Comparison of ENCODE assay signal across 28 cellular contexts in genomic region chr10:125786547-125786946, GRCh38. TPM values are rescaled to one million over a fixed set of nuclear protein-coding genes. Genes with fewer than 3 reads are reported as not detected.
A peak's percentile ranks its signal among the peaks of the same experiment; 100 is the strongest.
DNase-seq lines count a peak whose midpoint lies in the region; ATAC-seq and TF ChIP-seq lines count a peak whose summit lies in the region.
"Had no signal": no experiment of that assay in that cellular context is flagged by ENCODE, and none has a peak within 500 bp of the region (broad histone marks: within the 10 kb centered on the region; RNA-seq: fewer than 3 reads in every experiment).

No MANE protein-coding gene starts in this region.

- no peak for TF ChIP-seq CTCF in psoas muscle (IDR thresholded peaks at IDR 0.05)

- no peak overlapping the region for H3K27ac Mint-ChIP-seq in CD4-positive, alpha-beta memory T cell
- H3K27ac Mint-ChIP-seq: activated CD4-positive, alpha-beta memory T cell treated with anti-CD3 and anti-CD28 coated beads for 36 hours; brain; stimulated activated memory B cell treated with anti-CD40 and anti-IgM and Interleukin-4, amounts not matched to agents 10 μg/mL and 1 μg/mL and 100 μg/mL, for 72 hours had no signal

- POLR2A ChIA-PET in CD4-positive, alpha-beta memory T cell (lab: Charles Lee; ENCODE audit: partially characterized antibody) = no interaction called here

- H3K4me1 ChIP-seq in trophoblast cell (ENCODE audit: control insufficient read depth in 1 of 2, insufficient read depth in 2 of 2, low read length in 2 of 2) (peaks cover 0 to 3% of the 10 kb centered on the region in 2 experiments), psoas muscle (no peaks in the 10 kb centered on the region)
- H3K4me1 ChIP-seq in CD4-positive, alpha-beta memory T cell (ENCODE audit: insufficient read depth, low read length) = peaks cover 17% of the 10 kb centered on the region
- H3K4me1 ChIP-seq: esophagus muscularis mucosa, uterus had no signal

- H3K27ac ChIP-seq in trophoblast cell (ENCODE audit: low read depth, low read length) = no peak overlapping the region
- H3K27ac ChIP-seq in CD4-positive, alpha-beta memory T cell (ENCODE audit: low read depth, low read length) = no peak overlapping the region
- no peak overlapping the region for H3K27ac ChIP-seq in psoas muscle
- H3K27ac ChIP-seq: esophagus muscularis mucosa, neutrophil, skin epidermis, uterus had no signal

- H2BK120ac ChIP-seq in trophoblast cell (ENCODE audit: insufficient read depth, low read length, poor library complexity) = no peak overlapping the region

- H3K23ac ChIP-seq in trophoblast cell (ENCODE audit: low read length) = peak overlapping the region; percentile 15

- no peak overlapping the region for H2BK12ac ChIP-seq in trophoblast cell (ENCODE audit: low read length)

- no peaks in the 10 kb centered on the region for H3K9me3 ChIP-seq in trophoblast cell (ENCODE audit: insufficient read depth, low read depth, low read length)
- H3K9me3 ChIP-seq in CD4-positive, alpha-beta memory T cell (ENCODE audit: control insufficient read depth in 1 of 2, low read length in 2 of 2) = no peaks in the 10 kb centered on the region
- no peaks in the 10 kb centered on the region for H3K9me3 ChIP-seq in psoas muscle
- H3K9me3 ChIP-seq: esophagus muscularis mucosa, MG63, neutrophil, uterus had no signal

- H3K9ac ChIP-seq in trophoblast cell (ENCODE audit: low read length) = no peak overlapping the region

- H2AK5ac ChIP-seq in trophoblast cell (ENCODE audit: low read length) = no peak overlapping the region

- H3K18ac ChIP-seq in trophoblast cell (ENCODE audit: low read length) = no peak overlapping the region

- no peak overlapping the region for H3K14ac ChIP-seq in trophoblast cell (ENCODE audit: low read length)

- CTCF ChIA-PET in CD4-positive, alpha-beta memory T cell (lab: Charles Lee; ENCODE audit: partially characterized antibody) = no interaction called here

- H4K12ac ChIP-seq in trophoblast cell (ENCODE audit: low read depth, low read length) = no peak overlapping the region

- no peak overlapping the region for H4K91ac ChIP-seq in trophoblast cell (ENCODE audit: low read depth, low read length)

- no peak overlapping the region for H3K4me3 Mint-ChIP-seq in CD4-positive, alpha-beta memory T cell
- H3K4me3 Mint-ChIP-seq: activated CD4-positive, alpha-beta memory T cell treated with anti-CD3 and anti-CD28 coated beads for 36 hours; brain; stimulated activated memory B cell treated with anti-CD40 and anti-IgM and Interleukin-4, amounts not matched to agents 10 μg/mL and 1 μg/mL and 100 μg/mL, for 72 hours had no signal

- H3K4ac ChIP-seq in trophoblast cell (ENCODE audit: low read depth, low read length) = no peak overlapping the region

- peaks cover 14 to 36% (median 24%) of the 10 kb centered on the region in 4 donors for H3K4me1 Mint-ChIP-seq in CD4-positive, alpha-beta memory T cell

- no peaks in the 10 kb centered on the region for H3K9me3 Mint-ChIP-seq in CD4-positive, alpha-beta memory T cell
- H3K9me3 Mint-ChIP-seq: activated CD4-positive, alpha-beta memory T cell treated with anti-CD3 and anti-CD28 coated beads for 36 hours; brain; stimulated activated memory B cell treated with anti-CD40 and anti-IgM and Interleukin-4, amounts not matched to agents 10 μg/mL and 1 μg/mL and 100 μg/mL, for 72 hours had no signal

- no CpG with 5 or more reads among the region's 4 CpGs for WGBS in trophoblast cell (ENCODE audit: extremely low coverage, insufficient coverage, insufficient read length)
- WGBS in psoas muscle, 3 donors = 78 to 91% (median 87%) methylated on average over 4 of the region's 4 CpGs

- H3K79me2 ChIP-seq in trophoblast cell (ENCODE audit: control insufficient read depth, insufficient read depth, low read length, poor library complexity) = no peaks in the 10 kb centered on the region

- DNase-seq in trophoblast cell (no peak), D341Med (ENCODE audit: low spot score) (no peak), psoas muscle (no peak)
- DNase-seq in CD4-positive, alpha-beta memory T cell = no peak
- DNase-seq: activated CD4-positive, alpha-beta memory T cell treated with anti-CD3 and anti-CD28 coated beads for 36 hours; activated CD4-positive, CD25-positive, alpha-beta regulatory T cell; activated gamma-delta T cell; activated T-cell treated with anti-CD3 and anti-CD28 coated beads for 4 hours; hippocampal formation; MG63; NCI-H1417 treated with DMSO at 0.1 percent for 48 hours; NCI-H774; stimulated activated CD4-positive, alpha-beta T cell treated with anti-CD3 and anti-CD28 coated beads, Interleukin-1b, Interleukin-23, amount 100 ng/mL, for 48 hours; T1000; uterus had no signal

- peaks cover 8 to 11% of the 10 kb centered on the region in 2 experiments for H3K36me3 ChIP-seq in trophoblast cell (ENCODE audit: control insufficient read depth in 1 of 2, insufficient read depth in 2 of 2, low read length in 2 of 2)
- H3K36me3 ChIP-seq in CD4-positive, alpha-beta memory T cell (ENCODE audit: insufficient read depth, low read length) = peaks cover 4% of the 10 kb centered on the region
- H3K36me3 ChIP-seq in psoas muscle (ENCODE audit: insufficient read depth in 1 of 2, low read depth in 1 of 2) = peaks cover 2 to 35% of the 10 kb centered on the region in 2 donors
- H3K36me3 ChIP-seq: uterus had no signal

- H2BK5ac ChIP-seq in trophoblast cell (ENCODE audit: low read depth, low read length, poor library complexity) = no peak overlapping the region

- ATAC-seq in GM18861 (IDR thresholded peaks at IDR 0.05; ENCODE audit: unreplicated experiment) (peak; percentile 73), GM21786 (IDR thresholded peaks at IDR 0.05; ENCODE audit: unreplicated experiment) (peak; percentile 34), HG03457 (IDR thresholded peaks at IDR 0.05; ENCODE audit: unreplicated experiment) (peak; percentile 46), psoas muscle (no peak)
- ATAC-seq: HCT116; K562; stimulated activated memory B cell treated with anti-CD40 and anti-IgM and Interleukin-4, amounts not matched to agents 10 μg/mL and 1 μg/mL and 100 μg/mL, for 72 hours had no signal

- H3K4me3 ChIP-seq in trophoblast cell (ENCODE audit: low read depth, low read length) (no peak overlapping the region), psoas muscle (no peak overlapping the region)
- H3K4me3 ChIP-seq in CD4-positive, alpha-beta memory T cell (ENCODE audit: low read length in 2 of 2) = no peak overlapping the region
- H3K4me3 ChIP-seq: esophagus muscularis mucosa, K562, lung, MG63, skin epidermis, uterus had no signal

- H3K27me3 ChIP-seq in trophoblast cell (ENCODE audit: insufficient read depth, low read length) = no peaks in the 10 kb centered on the region
- H3K27me3 ChIP-seq in CD4-positive, alpha-beta memory T cell (ENCODE audit: insufficient read depth, low read length) = no peaks in the 10 kb centered on the region
- no peaks in the 10 kb centered on the region for H3K27me3 ChIP-seq in psoas muscle (ENCODE audit: insufficient read depth in 3 of 3, low read length in 2 of 3)
- H3K27me3 ChIP-seq: esophagus muscularis mucosa, MG63, neutrophil, uterus had no signal

- no peaks in the 10 kb centered on the region for H3K79me1 ChIP-seq in trophoblast cell (ENCODE audit: low read length)

- no peak overlapping the region for H4K8ac ChIP-seq in trophoblast cell (ENCODE audit: low read depth, low read length)

- H3K4me2 ChIP-seq in trophoblast cell (ENCODE audit: low read length) = no peak overlapping the region

- H2AFZ ChIP-seq in trophoblast cell (ENCODE audit: insufficient read depth, low read length, poor library complexity) = no peak overlapping the region

- no peaks in the 10 kb centered on the region for H3K27me3 Mint-ChIP-seq in CD4-positive, alpha-beta memory T cell
- H3K27me3 Mint-ChIP-seq: activated CD4-positive, alpha-beta memory T cell treated with anti-CD3 and anti-CD28 coated beads for 36 hours; brain; stimulated activated memory B cell treated with anti-CD40 and anti-IgM and Interleukin-4, amounts not matched to agents 10 μg/mL and 1 μg/mL and 100 μg/mL, for 72 hours had no signal

- H3K36me3 Mint-ChIP-seq in CD4-positive, alpha-beta memory T cell = peaks cover 17 to 21% of the 10 kb centered on the region in 2 donors

- intact Hi-C loops in CD4-positive, alpha-beta memory T cell (cut with micrococcal nuclease) = no loop called here
- intact Hi-C loops in psoas muscle (cut with DNase I) = no loop called here

RNA-seq across cellular contexts. Expression of gene MMP21, which starts 10.9 kb away (rescaled TPM):
- 0.03 TPM in 1 of 2 replicates, not detected in the other for polyA plus RNA-seq in trophoblast cell (2013)
- total RNA-seq in CD4-positive, alpha-beta memory T cell = under 1 TPM; 0.61 to 0.79 TPM
- polyA plus RNA-seq in CD4-positive, alpha-beta memory T cell = not detected
- total RNA-seq in psoas muscle = under 1 TPM in 1 of 4 donors, not detected in 3; 0.17 TPM
- polyA plus RNA-seq in psoas muscle = under 1 TPM in 2 of 3 donors, not detected in 1; 0.03 to 0.04 TPM
- total RNA-seq: activated CD4-positive, alpha-beta memory T cell treated with anti-CD3 and anti-CD28 coated beads for 36 hours; esophagus muscularis mucosa; HT-29; K562; OCI-LY7 had no signal
- polyA plus RNA-seq: K562 had no signal

RNA-seq across cellular contexts. Expression of gene UROS, which starts 36.5 kb away (rescaled TPM):
- polyA plus RNA-seq in trophoblast cell (2013) = 33.2 and 35.7 TPM in 2 replicates
- total RNA-seq in CD4-positive, alpha-beta memory T cell = 10 to 100 TPM; 38.8 to 41.3 TPM
- polyA plus RNA-seq in CD4-positive, alpha-beta memory T cell = 10 to 100 TPM; 55.8 to 69.8 TPM
- total RNA-seq in psoas muscle = 10 to 100 TPM; 47.5 to 73.6 (median 59.0) TPM
- 10 to 100 TPM; 39.6 to 57.1 (median 52.0) TPM for polyA plus RNA-seq in psoas muscle

RNA-seq across cellular contexts. Expression of gene BCCIP, which starts 36.8 kb away (rescaled TPM):
- 69.9 and 70.8 TPM in 2 replicates for polyA plus RNA-seq in trophoblast cell (2013)
- 10 to 100 TPM; 35.4 to 40.7 TPM for total RNA-seq in CD4-positive, alpha-beta memory T cell
- polyA plus RNA-seq in CD4-positive, alpha-beta memory T cell = 100 to 1,000 TPM in 1 of 2 donors, 10 to 100 TPM in 1; 80.4 to 108 TPM
- 10 to 100 TPM; 57.6 to 87.6 (median 78.2) TPM for total RNA-seq in psoas muscle
- polyA plus RNA-seq in psoas muscle = 100 to 1,000 TPM; 102 to 235 (median 184) TPM

Comparison
In these comparisons a context has a peak if more than half of its experiments do, and no peak if none do; other contexts are left out.
1. ATAC-seq: peak in GM18861 (single experiment), GM21786 (single experiment) and HG03457 (single experiment); none in psoas muscle (0 of 4).